ENCODE assay signal across 8 cellular contexts in the genomic region with DNA sequence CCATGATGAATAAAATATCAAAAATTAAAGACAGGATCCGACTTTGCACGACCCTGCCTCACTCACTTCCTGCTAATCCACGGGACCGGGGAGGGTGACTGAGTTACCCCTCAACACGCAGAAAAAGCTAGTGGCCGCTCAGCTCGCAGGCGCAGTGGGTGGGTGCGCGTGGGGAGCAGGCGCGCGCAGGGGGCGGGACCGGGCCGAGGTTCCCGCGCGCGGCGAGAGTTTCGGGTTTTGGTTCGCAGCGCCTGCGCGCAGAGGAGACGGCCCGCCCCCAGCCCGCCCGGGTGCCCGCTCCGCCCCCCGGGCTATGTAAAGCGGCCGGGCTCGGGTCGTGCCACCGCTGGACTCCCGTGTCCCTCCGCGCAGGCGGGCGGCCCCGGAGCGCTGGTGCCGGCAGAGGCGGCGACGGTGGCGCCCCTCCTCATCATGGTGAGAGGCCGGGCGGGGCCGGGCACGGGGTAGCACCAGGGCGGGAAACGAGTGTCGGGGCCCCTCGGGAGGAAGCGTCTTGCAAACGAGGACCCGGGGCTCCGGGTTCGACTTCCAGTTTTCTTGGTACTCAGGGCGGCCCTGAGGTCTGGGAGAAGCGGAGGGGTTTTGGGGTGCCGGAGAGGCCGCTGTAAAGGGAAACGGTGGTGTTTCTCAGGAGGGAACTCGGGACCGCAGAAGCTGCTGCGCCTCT. TPM values are rescaled to one million over a fixed set of nuclear protein-coding genes. Genes with fewer than 3 reads are reported as not detected.
DNase-seq lines count a peak whose midpoint lies in the region; ATAC-seq and TF ChIP-seq lines count a peak whose summit lies in the region.

A gene (plus strand): TSS at position 343 of the 688 bp plus-strand sequence. CDS start 90 bp downstream, at position 433.

- peak within 1 kb of the TSS; percentile 87 for H3K4me3 Mint-ChIP-seq in activated naive CD8-positive, alpha-beta T cell treated with anti-CD3 and anti-CD28 coated beads, Interleukin-2, amount 10 ng/mL, durations not matched to agents 7 days and 5 days

- H3K4me3 ChIP-seq in trophoblast cell (ENCODE audit: low read depth, low read length) (peak within 1 kb of the TSS; percentile 81), tibial artery (peak within 1 kb of the TSS; percentile 70 to 90)

- WGBS in trophoblast cell (ENCODE audit: extremely low coverage, insufficient coverage, insufficient read length), result no CpG with 5 or more reads among the region's 71 CpGs

- H3K18ac ChIP-seq in trophoblast cell (ENCODE audit: low read length), result peak within 1 kb of the TSS; percentile 72

- peaks cover 6% of the 10 kb centered on the region for H3K79me2 ChIP-seq in trophoblast cell (ENCODE audit: control insufficient read depth, insufficient read depth, low read length, poor library complexity)

- peak within 1 kb of the TSS; percentile 44 for H3K4ac ChIP-seq in trophoblast cell (ENCODE audit: low read depth, low read length)

- DNase-seq in GDM1 (lab: John Stamatoyannopoulos, UW) (peak; percentile 91), NCI-H128 (lab: John Stamatoyannopoulos, UW; ENCODE audit: unreplicated experiment) (peak; percentile 68), SW 1271 (lab: John Stamatoyannopoulos, UW) (peak; percentile 48 to 81), Right ventricle myocardium superior (peak; percentile 96), trophoblast cell (peak; percentile 91 to 95), tibial artery (peak; percentile 92 to 97)
- DNase-seq in activated naive CD8-positive, alpha-beta T cell treated with anti-CD3 and anti-CD28 coated beads, Interleukin-2, amount 10 ng/mL, durations not matched to agents 7 days and 5 days, result peak; percentile 96

- H3K9me3 ChIP-seq in trophoblast cell (ENCODE audit: insufficient read depth, low read depth, low read length) (no peaks in the 10 kb centered on the region), tibial artery (no peaks in the 10 kb centered on the region)

- H3K14ac ChIP-seq in trophoblast cell (ENCODE audit: low read length), result peak within 1 kb of the TSS; percentile 65

- H3K27ac ChIP-seq in trophoblast cell (ENCODE audit: low read depth, low read length), result peak within 1 kb of the TSS; percentile 39
- peak within 1 kb of the TSS; percentile 87 to 93 for H3K27ac ChIP-seq in tibial artery

- no peak within 1 kb of the TSS for H3K23ac ChIP-seq in trophoblast cell (ENCODE audit: low read length)

- H3K27ac Mint-ChIP-seq in activated naive CD8-positive, alpha-beta T cell treated with anti-CD3 and anti-CD28 coated beads, Interleukin-2, amount 10 ng/mL, durations not matched to agents 7 days and 5 days, result peak within 1 kb of the TSS; percentile 86

- peaks cover 2% of the 10 kb centered on the region for H3K27me3 Mint-ChIP-seq in activated naive CD8-positive, alpha-beta T cell treated with anti-CD3 and anti-CD28 coated beads, Interleukin-2, amount 10 ng/mL, durations not matched to agents 7 days and 5 days

- H4K91ac ChIP-seq in trophoblast cell (ENCODE audit: low read depth, low read length), result peak within 1 kb of the TSS; percentile 80

- H3K4me1 ChIP-seq in trophoblast cell (ENCODE audit: control insufficient read depth in 1 of 2, insufficient read depth in 2 of 2, low read length in 2 of 2) (peaks cover 8 to 9% of the 10 kb centered on the region in 2 experiments), tibial artery (peaks cover 0 to 49% (median 28%) of the 10 kb centered on the region in 4 donors)

- H2AK5ac ChIP-seq in trophoblast cell (ENCODE audit: low read length), result no peak within 1 kb of the TSS

- no peak for TF ChIP-seq CTCF in tibial artery (IDR thresholded peaks at IDR 0.05)

- H4K12ac ChIP-seq in trophoblast cell (ENCODE audit: low read depth, low read length), result peak within 1 kb of the TSS; percentile 60

- H3K4me1 Mint-ChIP-seq in activated naive CD8-positive, alpha-beta T cell treated with anti-CD3 and anti-CD28 coated beads, Interleukin-2, amount 10 ng/mL, durations not matched to agents 7 days and 5 days, result peaks cover 28% of the 10 kb centered on the region

- H3K79me1 ChIP-seq in trophoblast cell (ENCODE audit: low read length), result peaks cover 6% of the 10 kb centered on the region

- H3K27me3 ChIP-seq in trophoblast cell (ENCODE audit: insufficient read depth, low read length) (no peaks in the 10 kb centered on the region), tibial artery (no peaks in the 10 kb centered on the region)

- POLR2A ChIA-PET in activated naive CD8-positive, alpha-beta T cell treated with anti-CD3 and anti-CD28 coated beads, Interleukin-2, amount 10 ng/mL, durations not matched to agents 7 days and 5 days (lab: Charles Lee), result interaction anchor here (0.5 to 6.3 kb wide), 29 partner anchors 9 to 506 kb away, joined by 3 to 87 read pairs (median 4); a partner anchor contains a TSS

- H2BK5ac ChIP-seq in trophoblast cell (ENCODE audit: low read depth, low read length, poor library complexity), result peak within 1 kb of the TSS; percentile 52

- no peaks in the 10 kb centered on the region for H3K9me3 Mint-ChIP-seq in activated naive CD8-positive, alpha-beta T cell treated with anti-CD3 and anti-CD28 coated beads, Interleukin-2, amount 10 ng/mL, durations not matched to agents 7 days and 5 days

- H4K8ac ChIP-seq in trophoblast cell (ENCODE audit: low read depth, low read length), result peak within 1 kb of the TSS; percentile 83

- intact Hi-C loops in Right ventricle myocardium superior (cut with DNase I), result loop anchor here (5.0 kb wide), 2 partner anchors 51 to 151 kb away; a partner anchor contains a TSS
- intact Hi-C loops in tibial artery (cut with DNase I; ENCODE audit: low total_unique reads), result loop anchor here (10.0 kb wide), 1 partner anchor 148 kb away; a partner anchor contains a TSS

- no peak within 1 kb of the TSS for H2BK12ac ChIP-seq in trophoblast cell (ENCODE audit: low read length)

- H2BK120ac ChIP-seq in trophoblast cell (ENCODE audit: insufficient read depth, low read length, poor library complexity), result peak within 1 kb of the TSS; percentile 38

- peak within 1 kb of the TSS; percentile 66 for H2AFZ ChIP-seq in trophoblast cell (ENCODE audit: insufficient read depth, low read length, poor library complexity)

- peak within 1 kb of the TSS; percentile 95 for H3K9ac ChIP-seq in trophoblast cell (ENCODE audit: low read length)

- peaks cover 13% of the 10 kb centered on the region for H3K36me3 Mint-ChIP-seq in activated naive CD8-positive, alpha-beta T cell treated with anti-CD3 and anti-CD28 coated beads, Interleukin-2, amount 10 ng/mL, durations not matched to agents 7 days and 5 days

- peaks cover 16 to 19% of the 10 kb centered on the region in 2 experiments for H3K36me3 ChIP-seq in trophoblast cell (ENCODE audit: control insufficient read depth in 1 of 2, insufficient read depth in 2 of 2, low read length in 2 of 2)
- H3K36me3 ChIP-seq in tibial artery, result peaks cover 0 to 31% (median 5%) of the 10 kb centered on the region in 3 donors

- H3K4me2 ChIP-seq in trophoblast cell (ENCODE audit: low read length), result peak within 1 kb of the TSS; percentile 86

- ATAC-seq in HG02571 (IDR thresholded peaks at IDR 0.05; ENCODE audit: unreplicated experiment), result peak; percentile 47
- peak; percentile 77 for ATAC-seq in activated naive CD8-positive, alpha-beta T cell treated with anti-CD3 and anti-CD28 coated beads, Interleukin-2, amount 10 ng/mL, durations not matched to agents 7 days and 5 days (ENCODE audit: low read depth)
- peak; percentile 95 for ATAC-seq in Right ventricle myocardium superior (ENCODE audit: poor library complexity)

RNA-seq across cellular contexts. Expression of the gene that starts here (rescaled TPM):
- 10 to 100 TPM; 75.8 to 83.0 TPM for total RNA-seq in activated naive CD8-positive, alpha-beta T cell treated with anti-CD3 and anti-CD28 coated beads, Interleukin-2, amount 10 ng/mL, durations not matched to agents 7 days and 5 days
- 23.0 TPM for total RNA-seq in Right ventricle myocardium superior
- 28.0 and 28.5 TPM in 2 replicates for polyA plus RNA-seq in trophoblast cell (2013)

Comparison
In these comparisons a context has a peak if more than half of its experiments do, and no peak if none do; other contexts are left out.
1. Peak in every context shown above with its lines: DNase-seq, ATAC-seq, H3K4me3 ChIP-seq and H3K27ac ChIP-seq.